Comparison of ENCODE assay signal across 24 cellular contexts in genomic region chr10:4294996-4295792, GRCh38.
"Had no signal": no experiment of that assay in that cellular context is flagged by ENCODE, and none has a peak within 500 bp of the region (broad histone marks: within the 10 kb centered on the region; RNA-seq: fewer than 3 reads in every experiment).

No MANE protein-coding gene starts in this region.

- H3K9me3 ChIP-seq: pancreas, prostate gland, spleen, suprapubic skin, tibial artery had no signal

- H3K4me3 ChIP-seq: pancreas, prostate gland, spleen, suprapubic skin, tibial artery had no signal

- H3K27me3 ChIP-seq: pancreas, spleen, suprapubic skin, tibial artery had no signal

- H3K4me3 Mint-ChIP-seq: activated CD4-positive, alpha-beta T cell treated with anti-CD3 and anti-CD28 coated beads for 36 hours; activated CD8-positive, alpha-beta memory T cell treated with anti-CD3 and anti-CD28 coated beads, Interleukin-2, amount 10 ng/mL, durations not matched to agents 7 days and 5 days; activated CD8-positive, alpha-beta T cell treated with anti-CD3 and anti-CD28 coated beads, Interleukin-2, amount 10 ng/mL, durations not matched to agents 7 days and 5 days; activated naive CD4-positive, alpha-beta T cell treated with anti-CD3 and anti-CD28 coated beads for 36 hours; activated naive CD8-positive, alpha-beta T cell treated with anti-CD3 and anti-CD28 coated beads, Interleukin-2, amount 10 ng/mL, durations not matched to agents 7 days and 5 days; endodermal cell; naive B cell; nephron progenitor cell; T-cell; T-helper 2 cell treated with Interferon-gamma antibody and Interleukin-4, amounts not matched to agents 5 μg/mL and 100 μg/mL, for 36 hours had no signal

- H3K9me3 Mint-ChIP-seq: activated naive CD4-positive, alpha-beta T cell treated with anti-CD3 and anti-CD28 coated beads for 36 hours; endodermal cell; nephron progenitor cell; T-cell; T-helper 2 cell treated with Interferon-gamma antibody and Interleukin-4, amounts not matched to agents 5 μg/mL and 100 μg/mL, for 36 hours had no signal

- H3K36me3 Mint-ChIP-seq: activated CD8-positive, alpha-beta memory T cell treated with anti-CD3 and anti-CD28 coated beads, Interleukin-2, amount 10 ng/mL, durations not matched to agents 7 days and 5 days; activated naive CD8-positive, alpha-beta T cell treated with anti-CD3 and anti-CD28 coated beads, Interleukin-2, amount 10 ng/mL, durations not matched to agents 7 days and 5 days; naive B cell; T-cell had no signal

- H3K4me1 Mint-ChIP-seq: activated CD4-positive, alpha-beta T cell treated with anti-CD3 and anti-CD28 coated beads for 36 hours; activated CD8-positive, alpha-beta memory T cell treated with anti-CD3 and anti-CD28 coated beads, Interleukin-2, amount 10 ng/mL, durations not matched to agents 7 days and 5 days; activated naive CD8-positive, alpha-beta T cell treated with anti-CD3 and anti-CD28 coated beads, Interleukin-2, amount 10 ng/mL, durations not matched to agents 7 days and 5 days; endodermal cell; naive B cell; nephron progenitor cell; T-cell had no signal

- H3K27ac ChIP-seq: pancreas, prostate gland, spleen, suprapubic skin, tibial artery had no signal

- ATAC-seq: activated CD4-positive, alpha-beta T cell treated with anti-CD3 and anti-CD28 coated beads for 36 hours; activated CD8-positive, alpha-beta memory T cell treated with anti-CD3 and anti-CD28 coated beads, Interleukin-2, amount 10 ng/mL, durations not matched to agents 7 days and 5 days; activated CD8-positive, alpha-beta T cell treated with anti-CD3 and anti-CD28 coated beads, Interleukin-2, amount 10 ng/mL, durations not matched to agents 7 days and 5 days; esophagus mucosa; pancreas; T-cell had no signal

- DNase-seq: activated CD4-positive, alpha-beta T cell treated with anti-CD3 and anti-CD28 coated beads for 36 hours; activated CD4-positive, CD25-positive, alpha-beta regulatory T cell; activated CD8-positive, alpha-beta memory T cell treated with anti-CD3 and anti-CD28 coated beads, Interleukin-2, amount 10 ng/mL, durations not matched to agents 7 days and 5 days; activated CD8-positive, alpha-beta T cell treated with anti-CD3 and anti-CD28 coated beads, Interleukin-2, amount 10 ng/mL, durations not matched to agents 7 days and 5 days; activated effector memory CD4-positive, alpha-beta T cell treated with anti-CD3 and anti-CD28 coated beads, Interleukin-2, amount 50 U/mL, for 16 hours; activated naive CD4-positive, alpha-beta T cell treated with anti-CD3 and anti-CD28 coated beads for 36 hours; activated naive CD8-positive, alpha-beta T cell treated with anti-CD3 and anti-CD28 coated beads, Interleukin-2, amount 10 ng/mL, durations not matched to agents 7 days and 5 days; amniotic stem cell; central memory CD4-positive, alpha-beta T cell; endodermal cell; mammary epithelial cell; naive B cell; nephron progenitor cell; pancreas; spleen; stimulated activated naive CD4-positive, alpha-beta T cell; T-cell; tibial artery had no signal

- FAIRE-seq: frontal cortex, islet of Langerhans, pancreas had no signal

- H3K27ac Mint-ChIP-seq: activated CD4-positive, alpha-beta T cell treated with anti-CD3 and anti-CD28 coated beads for 36 hours; activated CD8-positive, alpha-beta memory T cell treated with anti-CD3 and anti-CD28 coated beads, Interleukin-2, amount 10 ng/mL, durations not matched to agents 7 days and 5 days; activated CD8-positive, alpha-beta T cell treated with anti-CD3 and anti-CD28 coated beads, Interleukin-2, amount 10 ng/mL, durations not matched to agents 7 days and 5 days; activated naive CD4-positive, alpha-beta T cell treated with anti-CD3 and anti-CD28 coated beads for 36 hours; activated naive CD8-positive, alpha-beta T cell treated with anti-CD3 and anti-CD28 coated beads, Interleukin-2, amount 10 ng/mL, durations not matched to agents 7 days and 5 days; endodermal cell; nephron progenitor cell; T-cell; T-helper 2 cell treated with Interferon-gamma antibody and Interleukin-4, amounts not matched to agents 5 μg/mL and 100 μg/mL, for 36 hours had no signal

- H3K27me3 Mint-ChIP-seq: activated CD4-positive, alpha-beta T cell treated with anti-CD3 and anti-CD28 coated beads for 36 hours; activated CD8-positive, alpha-beta memory T cell treated with anti-CD3 and anti-CD28 coated beads, Interleukin-2, amount 10 ng/mL, durations not matched to agents 7 days and 5 days had no signal

- H3K36me3 ChIP-seq: pancreas, prostate gland, spleen, suprapubic skin, tibial artery had no signal

- H3K4me1 ChIP-seq: pancreas, prostate gland, spleen, suprapubic skin had no signal
